Comparison of ENCODE assay signal across 8 cellular contexts in genomic region chr2:200864206-200864976, GRCh38. TPM values are rescaled to one million over a fixed set of nuclear protein-coding genes. Genes with fewer than 3 reads are reported as not detected.
A peak's percentile ranks its signal among the peaks of the same experiment; 100 is the strongest.
DNase-seq lines count a peak whose midpoint lies in the region; ATAC-seq and TF ChIP-seq lines count a peak whose summit lies in the region.

CLK1 (minus strand) TSS chr2:200864658; CDS start chr2:200861862, 2,796 bp downstream.

- no peaks in the 10 kb centered on the region for H3K9me3 Mint-ChIP-seq in T-helper 1 cell treated with Interleukin-12 subunit alpha and Interleukin-12 subunit beta and Interleukin-4 antibody, amounts not matched to agents 30 μg/mL and 1 μg/mL, for 36 hours
- no peaks in the 10 kb centered on the region for H3K9me3 Mint-ChIP-seq in progenitor cell of endocrine pancreas (ENCODE audit: low read depth)

- H3K27ac ChIP-seq in upper lobe of right lung: peak within 1 kb of the TSS; percentile 100

- ATAC-seq in GM18499 (IDR thresholded peaks at IDR 0.05; ENCODE audit: insufficient read depth, unreplicated experiment) (peak; percentile 51), HG02938 (IDR thresholded peaks at IDR 0.05; ENCODE audit: unreplicated experiment) (peak; percentile 80), left cardiac atrium (peak; percentile 95 to 96), upper lobe of right lung (peak; percentile 95)

- peaks cover 44% of the 10 kb centered on the region for H3K36me3 Mint-ChIP-seq in T-helper 1 cell treated with Interleukin-12 subunit alpha and Interleukin-12 subunit beta and Interleukin-4 antibody, amounts not matched to agents 30 μg/mL and 1 μg/mL, for 36 hours (ENCODE audit: low read depth)
- peaks cover 14% of the 10 kb centered on the region for H3K36me3 Mint-ChIP-seq in progenitor cell of endocrine pancreas (ENCODE audit: insufficient read depth)

- H3K9me3 ChIP-seq in upper lobe of right lung: no peaks in the 10 kb centered on the region

- DNase-seq in NCI-H1694 treated with DMSO at 0.1 percent for 48 hours (lab: John Stamatoyannopoulos, UW) (peak; percentile 92), amniotic stem cell (lab: John Stamatoyannopoulos, UW) (peak; percentile 70), left cardiac atrium (peak; percentile 98), progenitor cell of endocrine pancreas (ENCODE audit: low spot score, unreplicated experiment) (peak; percentile 86), upper lobe of right lung (peak; percentile 99)

- no peaks in the 10 kb centered on the region for H3K27me3 ChIP-seq in upper lobe of right lung

- H3K4me1 ChIP-seq in upper lobe of right lung: peaks cover 27% of the 10 kb centered on the region

- no peaks in the 10 kb centered on the region for H3K27me3 Mint-ChIP-seq in T-helper 1 cell treated with Interleukin-12 subunit alpha and Interleukin-12 subunit beta and Interleukin-4 antibody, amounts not matched to agents 30 μg/mL and 1 μg/mL, for 36 hours (ENCODE audit: low read depth)
- no peaks in the 10 kb centered on the region for H3K27me3 Mint-ChIP-seq in progenitor cell of endocrine pancreas

- intact Hi-C loops in left cardiac atrium (cut with DNase I) (no loop called here), upper lobe of right lung (cut with DNase I) (no loop called here)

- peak within 1 kb of the TSS; percentile 96 for H3K4me3 Mint-ChIP-seq in T-helper 1 cell treated with Interleukin-12 subunit alpha and Interleukin-12 subunit beta and Interleukin-4 antibody, amounts not matched to agents 30 μg/mL and 1 μg/mL, for 36 hours
- peak within 1 kb of the TSS; percentile 99 for H3K4me3 Mint-ChIP-seq in progenitor cell of endocrine pancreas (ENCODE audit: low read depth)

- peak within 1 kb of the TSS; percentile 99 for H3K27ac Mint-ChIP-seq in T-helper 1 cell treated with Interleukin-12 subunit alpha and Interleukin-12 subunit beta and Interleukin-4 antibody, amounts not matched to agents 30 μg/mL and 1 μg/mL, for 36 hours
- peak within 1 kb of the TSS; percentile 100 for H3K27ac Mint-ChIP-seq in progenitor cell of endocrine pancreas

- peak within 1 kb of the TSS; percentile 91 for H3K4me3 ChIP-seq in upper lobe of right lung

- H3K36me3 ChIP-seq in upper lobe of right lung: peaks cover 23% of the 10 kb centered on the region

- peaks cover 35% of the 10 kb centered on the region for H3K4me1 Mint-ChIP-seq in T-helper 1 cell treated with Interleukin-12 subunit alpha and Interleukin-12 subunit beta and Interleukin-4 antibody, amounts not matched to agents 30 μg/mL and 1 μg/mL, for 36 hours (ENCODE audit: low read depth)
- H3K4me1 Mint-ChIP-seq in progenitor cell of endocrine pancreas (ENCODE audit: low read depth): peaks cover 26% of the 10 kb centered on the region

- TF ChIP-seq CTCF in progenitor cell of endocrine pancreas (IDR thresholded peaks at IDR 0.05; ENCODE audit: unreplicated experiment) (no peak), upper lobe of right lung (IDR thresholded peaks at IDR 0.05) (no peak)

RNA-seq across cellular contexts. Expression of gene CLK1, which starts in this region (rescaled TPM):
- total RNA-seq in left cardiac atrium (10 to 100 TPM; 52.9 to 54.6 TPM), progenitor cell of endocrine pancreas (128 and 129 TPM in 2 replicates), upper lobe of right lung (108 TPM)

Comparison
In these comparisons a context has a peak if more than half of its experiments do, and no peak if none do; other contexts are left out.
1. Peak in every context shown above with its lines: DNase-seq, ATAC-seq, H3K4me3 ChIP-seq and H3K27ac ChIP-seq.